ENCODE assay signal across 8 cellular contexts in the genomic region with DNA sequence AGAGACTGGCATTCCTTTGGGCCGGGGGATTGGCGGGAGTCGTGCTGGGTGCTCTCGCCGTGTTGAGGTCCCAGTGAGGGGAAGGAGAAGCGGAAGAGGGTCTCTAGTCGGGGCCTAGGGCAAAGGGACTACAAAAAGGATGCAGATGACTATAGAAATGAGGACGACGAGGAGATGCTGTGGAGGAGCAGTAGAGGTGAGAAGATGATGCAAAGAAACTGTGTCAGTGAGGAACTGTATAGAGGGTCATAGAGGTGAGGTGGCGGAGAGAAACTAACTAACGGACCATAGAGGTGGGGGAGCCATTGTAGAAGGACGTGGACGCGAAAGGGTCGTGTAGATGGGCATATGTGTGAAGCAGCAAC. TPM values are rescaled to one million over a fixed set of nuclear protein-coding genes. Genes with fewer than 3 reads are reported as not detected.
DNase-seq lines count a peak whose midpoint lies in the region; ATAC-seq and TF ChIP-seq lines count a peak whose summit lies in the region.

No MANE protein-coding gene starts in this region.

- peaks cover 27% of the 10 kb centered on the region for H3K4me1 Mint-ChIP-seq in activated CD4-positive, alpha-beta T cell treated with anti-CD3 and anti-CD28 coated beads, Interleukin-2, amount 10 ng/mL, durations not matched to agents 24 days and 14 days
- H3K4me1 Mint-ChIP-seq in activated T-helper 1 cell treated with anti-CD3 and anti-CD28 coated beads, Interleukin-12 subunit alpha, Interleukin-12 subunit beta, Interleukin-2, Interleukin-4 antibody, amounts not matched to agents 30 ng/mL and 10 ng/mL and 1 ng/mL, durations not matched to agents 14 hours and 24 hours and 36 hours (ENCODE audit: low read depth), result peaks cover 24% of the 10 kb centered on the region

- peak overlapping the region; percentile 85 for H3K27ac Mint-ChIP-seq in activated CD4-positive, alpha-beta T cell treated with anti-CD3 and anti-CD28 coated beads, Interleukin-2, amount 10 ng/mL, durations not matched to agents 24 days and 14 days
- H3K27ac Mint-ChIP-seq in activated T-helper 1 cell treated with anti-CD3 and anti-CD28 coated beads, Interleukin-12 subunit alpha, Interleukin-12 subunit beta, Interleukin-2, Interleukin-4 antibody, amounts not matched to agents 30 ng/mL and 10 ng/mL and 1 ng/mL, durations not matched to agents 14 hours and 24 hours and 36 hours, result peak overlapping the region; percentile 85

- H3K4me3 ChIP-seq in kidney epithelial cell (ENCODE audit: low read depth, low read length), result peak overlapping the region; percentile 96
- peak overlapping the region; percentile 79 to 98 (median 89) for H3K4me3 ChIP-seq in thyroid gland (replicated peaks in 1 of 3)

- TF ChIP-seq CTCF in kidney epithelial cell (IDR thresholded peaks at IDR 0.05; ENCODE audit: insufficient read depth, low read length, poor library complexity, severe bottlenecking), result no peak
- no peak for TF ChIP-seq CTCF in thyroid gland (IDR thresholded peaks at IDR 0.05)

- no peaks in the 10 kb centered on the region for H3K9me3 Mint-ChIP-seq in activated CD4-positive, alpha-beta T cell treated with anti-CD3 and anti-CD28 coated beads, Interleukin-2, amount 10 ng/mL, durations not matched to agents 24 days and 14 days
- no peaks in the 10 kb centered on the region for H3K9me3 Mint-ChIP-seq in activated T-helper 1 cell treated with anti-CD3 and anti-CD28 coated beads, Interleukin-12 subunit alpha, Interleukin-12 subunit beta, Interleukin-2, Interleukin-4 antibody, amounts not matched to agents 30 ng/mL and 10 ng/mL and 1 ng/mL, durations not matched to agents 14 hours and 24 hours and 36 hours

- peaks cover 36% of the 10 kb centered on the region for H3K36me3 Mint-ChIP-seq in activated CD4-positive, alpha-beta T cell treated with anti-CD3 and anti-CD28 coated beads, Interleukin-2, amount 10 ng/mL, durations not matched to agents 24 days and 14 days (ENCODE audit: low read depth)
- peaks cover 38% of the 10 kb centered on the region for H3K36me3 Mint-ChIP-seq in activated T-helper 1 cell treated with anti-CD3 and anti-CD28 coated beads, Interleukin-12 subunit alpha, Interleukin-12 subunit beta, Interleukin-2, Interleukin-4 antibody, amounts not matched to agents 30 ng/mL and 10 ng/mL and 1 ng/mL, durations not matched to agents 14 hours and 24 hours and 36 hours (ENCODE audit: low read depth)

- DNase-seq in activated CD4-positive, alpha-beta T cell treated with anti-CD3 and anti-CD28 coated beads, Interleukin-2, amount 10 ng/mL, durations not matched to agents 24 days and 14 days, result no peak
- DNase-seq in activated CD4-positive, alpha-beta T cell treated with anti-CD3 and anti-CD28 coated beads, Interleukin-2, amount 50 U/mL, for 48 hours, result no peak
- no peak for DNase-seq in activated T-helper 1 cell treated with anti-CD3 and anti-CD28 coated beads, Interleukin-12 subunit alpha, Interleukin-12 subunit beta, Interleukin-2, Interleukin-4 antibody, amounts not matched to agents 30 ng/mL and 10 ng/mL and 1 ng/mL, durations not matched to agents 14 hours and 24 hours and 36 hours (ENCODE audit: low spot score)
- DNase-seq in kidney epithelial cell (ENCODE audit: low read depth) (no peak), thyroid gland (no peak), NCI-H1417 treated with DMSO at 0.1 percent for 48 hours (lab: John Stamatoyannopoulos, UW) (no peak)

- H3K36me3 ChIP-seq in kidney epithelial cell (ENCODE audit: control insufficient read depth, insufficient read depth, low read length) (peaks cover 2% of the 10 kb centered on the region), thyroid gland (peaks cover 4 to 18% of the 10 kb centered on the region in 2 donors)

- no peaks in the 10 kb centered on the region for H3K27me3 Mint-ChIP-seq in activated CD4-positive, alpha-beta T cell treated with anti-CD3 and anti-CD28 coated beads, Interleukin-2, amount 10 ng/mL, durations not matched to agents 24 days and 14 days
- no peaks in the 10 kb centered on the region for H3K27me3 Mint-ChIP-seq in activated T-helper 1 cell treated with anti-CD3 and anti-CD28 coated beads, Interleukin-12 subunit alpha, Interleukin-12 subunit beta, Interleukin-2, Interleukin-4 antibody, amounts not matched to agents 30 ng/mL and 10 ng/mL and 1 ng/mL, durations not matched to agents 14 hours and 24 hours and 36 hours (ENCODE audit: insufficient read depth)

- peak overlapping the region; percentile 95 for H3K4me3 Mint-ChIP-seq in activated CD4-positive, alpha-beta T cell treated with anti-CD3 and anti-CD28 coated beads, Interleukin-2, amount 10 ng/mL, durations not matched to agents 24 days and 14 days
- peak overlapping the region; percentile 98 for H3K4me3 Mint-ChIP-seq in activated T-helper 1 cell treated with anti-CD3 and anti-CD28 coated beads, Interleukin-12 subunit alpha, Interleukin-12 subunit beta, Interleukin-2, Interleukin-4 antibody, amounts not matched to agents 30 ng/mL and 10 ng/mL and 1 ng/mL, durations not matched to agents 14 hours and 24 hours and 36 hours

- 1 to 3% methylated on average over 15 of the region's 15 CpGs for WGBS in thyroid gland, 2 donors

- H3K4me1 ChIP-seq in thyroid gland, result peaks cover 18 to 26% of the 10 kb centered on the region in 2 donors

- ATAC-seq in HG02938 (IDR thresholded peaks at IDR 0.05; ENCODE audit: unreplicated experiment) (no peak), GM21423 (IDR thresholded peaks at IDR 0.05; ENCODE audit: unreplicated experiment) (no peak)

- peak overlapping the region in 1 of 3 donors; percentile 69 for H3K27ac ChIP-seq in thyroid gland

- no peaks in the 10 kb centered on the region for H3K9me3 ChIP-seq in thyroid gland

- no peak for TF ChIP-seq POLR2A in thyroid gland (IDR thresholded peaks at IDR 0.05)

- intact Hi-C loops in activated CD4-positive, alpha-beta T cell treated with anti-CD3 and anti-CD28 coated beads, Interleukin-2, amount 10 ng/mL, durations not matched to agents 24 days and 14 days (cut with micrococcal nuclease), result loop anchor here (1.0 to 2.0 kb wide), 2 partner anchors 10 to 75 kb away; partner anchors contain the start of gene SLF2
- intact Hi-C loops in activated T-helper 1 cell treated with anti-CD3 and anti-CD28 coated beads, Interleukin-12 subunit alpha, Interleukin-12 subunit beta, Interleukin-2, Interleukin-4 antibody, amounts not matched to agents 30 ng/mL and 10 ng/mL and 1 ng/mL, durations not matched to agents 14 hours and 24 hours and 36 hours (cut with micrococcal nuclease), result loop anchor here (1.0 kb wide), 5 partner anchors 10 to 451 kb away; partner anchors contain the start of genes PDZD7, SEMA4G and SFXN3
- intact Hi-C loops in thyroid gland (cut with DNase I), result no loop called here

- H3K27me3 ChIP-seq in kidney epithelial cell (ENCODE audit: control insufficient read depth, insufficient read depth, low read length) (no peaks in the 10 kb centered on the region), thyroid gland (no peaks in the 10 kb centered on the region)

RNA-seq across cellular contexts. Expression of gene TWNK, which starts 0.3 kb away (rescaled TPM):
- 41.1 and 42.1 TPM in 2 replicates for total RNA-seq in activated CD4-positive, alpha-beta T cell treated with anti-CD3 and anti-CD28 coated beads, Interleukin-2, amount 10 ng/mL, durations not matched to agents 24 days and 14 days
- total RNA-seq in activated T-helper 1 cell treated with anti-CD3 and anti-CD28 coated beads, Interleukin-12 subunit alpha, Interleukin-12 subunit beta, Interleukin-2, Interleukin-4 antibody, amounts not matched to agents 30 ng/mL and 10 ng/mL and 1 ng/mL, durations not matched to agents 14 hours and 24 hours and 36 hours, result 41.1 and 42.3 TPM in 2 replicates
- total RNA-seq in kidney epithelial cell, result 14.0 and 14.1 TPM in 2 replicates
- total RNA-seq in thyroid gland, result 1 to 10 TPM; 5.5 to 7.7 (median 6.8) TPM

RNA-seq across cellular contexts. Expression of gene MRPL43, which starts 0.4 kb away (rescaled TPM):
- 53.4 and 59.5 TPM in 2 replicates for total RNA-seq in activated CD4-positive, alpha-beta T cell treated with anti-CD3 and anti-CD28 coated beads, Interleukin-2, amount 10 ng/mL, durations not matched to agents 24 days and 14 days
- total RNA-seq in activated T-helper 1 cell treated with anti-CD3 and anti-CD28 coated beads, Interleukin-12 subunit alpha, Interleukin-12 subunit beta, Interleukin-2, Interleukin-4 antibody, amounts not matched to agents 30 ng/mL and 10 ng/mL and 1 ng/mL, durations not matched to agents 14 hours and 24 hours and 36 hours, result 61.5 and 63.2 TPM in 2 replicates
- total RNA-seq in kidney epithelial cell (84.1 and 92.3 TPM in 2 replicates), thyroid gland (100 to 1,000 TPM in 3 of 4 donors, 10 to 100 TPM in 1; 86.1 to 178 (median 145) TPM)

RNA-seq across cellular contexts. Expression of gene LZTS2, which starts 11.9 kb away (rescaled TPM):
- total RNA-seq in activated CD4-positive, alpha-beta T cell treated with anti-CD3 and anti-CD28 coated beads, Interleukin-2, amount 10 ng/mL, durations not matched to agents 24 days and 14 days, result 21.8 and 22.7 TPM in 2 replicates
- 22.3 TPM in 2 replicates for total RNA-seq in activated T-helper 1 cell treated with anti-CD3 and anti-CD28 coated beads, Interleukin-12 subunit alpha, Interleukin-12 subunit beta, Interleukin-2, Interleukin-4 antibody, amounts not matched to agents 30 ng/mL and 10 ng/mL and 1 ng/mL, durations not matched to agents 14 hours and 24 hours and 36 hours
- total RNA-seq in kidney epithelial cell, result 118 and 125 TPM in 2 replicates
- total RNA-seq in thyroid gland, result 100 to 1,000 TPM in 1 of 4 donors, 10 to 100 TPM in 3; 75.4 to 107 (median 88.1) TPM

RNA-seq across cellular contexts. Expression of gene SEMA4G, which starts 18.4 kb away (rescaled TPM):
- 1.4 and 1.8 TPM in 2 replicates for total RNA-seq in activated CD4-positive, alpha-beta T cell treated with anti-CD3 and anti-CD28 coated beads, Interleukin-2, amount 10 ng/mL, durations not matched to agents 24 days and 14 days
- total RNA-seq in activated T-helper 1 cell treated with anti-CD3 and anti-CD28 coated beads, Interleukin-12 subunit alpha, Interleukin-12 subunit beta, Interleukin-2, Interleukin-4 antibody, amounts not matched to agents 30 ng/mL and 10 ng/mL and 1 ng/mL, durations not matched to agents 14 hours and 24 hours and 36 hours, result 0.31 and 0.83 TPM in 2 replicates
- total RNA-seq in kidney epithelial cell, result 4.7 and 7.2 TPM in 2 replicates
- total RNA-seq in thyroid gland, result 10 to 100 TPM in 1 of 4 donors, 1 to 10 TPM in 3; 8.7 to 13.3 (median 9.8) TPM

RNA-seq across cellular contexts. Expression of gene PDZD7, which starts 43.3 kb away (rescaled TPM):
- 0.38 and 0.93 TPM in 2 replicates for total RNA-seq in activated CD4-positive, alpha-beta T cell treated with anti-CD3 and anti-CD28 coated beads, Interleukin-2, amount 10 ng/mL, durations not matched to agents 24 days and 14 days
- total RNA-seq in activated T-helper 1 cell treated with anti-CD3 and anti-CD28 coated beads, Interleukin-12 subunit alpha, Interleukin-12 subunit beta, Interleukin-2, Interleukin-4 antibody, amounts not matched to agents 30 ng/mL and 10 ng/mL and 1 ng/mL, durations not matched to agents 14 hours and 24 hours and 36 hours, result 0.47 and 0.54 TPM in 2 replicates
- total RNA-seq in kidney epithelial cell (1.2 and 3.5 TPM in 2 replicates), thyroid gland (1 to 10 TPM in 1 of 4 donors, under 1 TPM in 3; 0.24 to 1.1 (median 0.69) TPM)
